Comparison of ENCODE assay signal across 11 cellular contexts in genomic region chr3:30282052-30282708, GRCh38.
DNase-seq lines count a peak whose midpoint lies in the region; ATAC-seq, FAIRE-seq and TF ChIP-seq lines count a peak whose summit lies in the region.
"Had no signal": no experiment of that assay in that cellular context is flagged by ENCODE, and none has a peak within 500 bp of the region (broad histone marks: within the 10 kb centered on the region; RNA-seq: fewer than 3 reads in every experiment).

No MANE protein-coding gene starts in this region.

- no peak for TF ChIP-seq RAD21 in HepG2 (CRISPR knock-in tag; IDR thresholded peaks at IDR 0.05)

- in situ Hi-C loops in HepG2 (cut with HindIII; ENCODE audit: extremely low pct_ligation_motif_present, low pct_unique_long_range_greater_than_20kb) = no loop called here

- ATAC-seq in HepG2 = no peak
- no peak for ATAC-seq in right lobe of liver
- no peak for ATAC-seq in thoracic aorta (ENCODE audit: insufficient number of reproducible peaks, low FRiP score, low read depth)
- ATAC-seq: natural killer cell treated with Interleukin-12 subunit alpha and Interleukin-12 subunit beta and Interleukin-15 and Interleukin-18, amount 100 ng/mL, for 72 hours had no signal

- no peak overlapping the region for H2AFZ ChIP-seq in HepG2 (ENCODE audit: low read length)

- no peak for FAIRE-seq in HepG2 (lab: Jason Lieb, UNC)

- H3K27me3 ChIP-seq in HepG2 (ENCODE audit: control insufficient read depth in 1 of 2, insufficient read depth in 2 of 2, low read length in 2 of 2) = no peaks in the 10 kb centered on the region
- H3K27me3 ChIP-seq in right lobe of liver = no peaks in the 10 kb centered on the region
- H3K27me3 ChIP-seq in adipocyte (replicated peaks; ENCODE audit: control insufficient read depth, insufficient read depth, low read length) = no peaks in the 10 kb centered on the region
- H3K27me3 ChIP-seq in thoracic aorta (replicated peaks; ENCODE audit: insufficient read depth) = no peaks in the 10 kb centered on the region
- H3K27me3 ChIP-seq: BLaER1 treated with 17β-estradiol and CSF1 and Interleukin-3, amounts not matched to agents 10 nM and 100 nM had no signal

- TF ChIP-seq POLR2A in HepG2 (IDR thresholded peaks at IDR 0.05; ENCODE audit: insufficient read depth in 1 of 2, low read depth in 2 of 2, low read length in 2 of 2) (no peak), right lobe of liver (IDR thresholded peaks at IDR 0.05) (no peak)

- POLR2A ChIA-PET in HepG2 (lab: Yijun Ruan, JAX) = no interaction called here

- H3K9ac ChIP-seq in HepG2 (ENCODE audit: insufficient read depth, low read depth, low read length) = no peak overlapping the region
- H3K9ac ChIP-seq in adipocyte (ENCODE audit: low read length) = peak overlapping the region; percentile 67
- H3K9ac ChIP-seq: BLaER1 treated with 17β-estradiol and CSF1 and Interleukin-3, amounts not matched to agents 10 nM and 100 nM had no signal

- CTCF ChIA-PET in HepG2 (lab: Yijun Ruan, JAX; ENCODE audit: low intra/inter-chr PET ratio, low total read pairs) = no interaction called here

- H3K4me2 ChIP-seq in HepG2 (ENCODE audit: low read depth, low read length) = no peak overlapping the region

- TF ChIP-seq EP300 in HepG2 (IDR thresholded peaks at IDR 0.05; ENCODE audit: low read depth in 2 of 2, low read length in 2 of 2) = no peak
- TF ChIP-seq EP300 in HepG2 (CRISPR knock-in tag; IDR thresholded peaks at IDR 0.05; ENCODE audit: borderline replicate concordance) = no peak

- BruUV-seq in HepG2 (replicated peaks; lab: Mats Ljungman, UMichigan) = no TSS peak

- H3K27ac ChIP-seq in HepG2 (ENCODE audit: extremely low read length, insufficient read depth, low read length) = no peak overlapping the region
- no peak overlapping the region for H3K27ac ChIP-seq in right lobe of liver
- no peak overlapping the region for H3K27ac ChIP-seq in thoracic aorta

- intact Hi-C loops in HepG2 (cut with micrococcal nuclease; ENCODE audit: unreplicated experiment) = no loop called here
- intact Hi-C loops in right lobe of liver (cut with DNase I) = no loop called here
- intact Hi-C loops in posterior vena cava (cut with DNase I) = no loop called here

- no peaks in the 10 kb centered on the region for H4K20me1 ChIP-seq in HepG2 (ENCODE audit: insufficient read depth, low read length)
- H4K20me1 ChIP-seq: BLaER1 treated with 17β-estradiol and CSF1 and Interleukin-3, amounts not matched to agents 10 nM and 100 nM had no signal

- TF ChIP-seq CTCF in HepG2 (CRISPR knock-in tag; IDR thresholded peaks at IDR 0.05) = no peak
- TF ChIP-seq CTCF in right lobe of liver (IDR thresholded peaks at IDR 0.05) = no peak
- TF ChIP-seq CTCF in thoracic aorta (IDR thresholded peaks at IDR 0.05) = no peak

- no peaks in the 10 kb centered on the region for H3K36me3 ChIP-seq in HepG2 (replicated peaks in 1 of 2; ENCODE audit: control insufficient read depth in 1 of 2, insufficient read depth in 2 of 2, low read length in 2 of 2)
- no peaks in the 10 kb centered on the region for H3K36me3 ChIP-seq in right lobe of liver
- H3K36me3 ChIP-seq in adipocyte (ENCODE audit: control insufficient read depth, insufficient read depth, low read length, severe bottlenecking) = no peaks in the 10 kb centered on the region
- H3K36me3 ChIP-seq in thoracic aorta = no peaks in the 10 kb centered on the region
- H3K36me3 ChIP-seq: BLaER1 treated with 17β-estradiol and CSF1 and Interleukin-3, amounts not matched to agents 10 nM and 100 nM had no signal

- H3K4me3 ChIP-seq in HepG2 (replicated peaks in 1 of 3; ENCODE audit: insufficient read depth in 1 of 3, low read depth in 2 of 3, low read length in 3 of 3) (no peak overlapping the region), right lobe of liver (no peak overlapping the region), adipocyte (ENCODE audit: low read length) (no peak overlapping the region), thoracic aorta (no peak overlapping the region)
- H3K4me3 ChIP-seq: BLaER1 treated with 17β-estradiol and CSF1 and Interleukin-3, amounts not matched to agents 10 nM and 100 nM had no signal

- WGBS in HepG2 (ENCODE audit: low lambda C conversion rate) = 69% methylated on average over 3 of the region's 3 CpGs
- WGBS in right lobe of liver (ENCODE audit: insufficient coverage, low coverage, low lambda C conversion rate, missing lambda C conversion rate) = 71% methylated on average over 3 of the region's 3 CpGs

- H3K79me2 ChIP-seq in HepG2 (ENCODE audit: insufficient read depth, low read length) = no peaks in the 10 kb centered on the region

- DNase-seq in HepG2 (ENCODE audit: low spot score) (peak; percentile 35), right lobe of liver (no peak), adipocyte (ENCODE audit: low read depth) (peak; percentile 80), hepatic stellate cell (ENCODE audit: low spot score) (peak; percentile 40), thoracic aorta (ENCODE audit: low spot score) (peak; percentile 6), posterior vena cava (ENCODE audit: low spot score) (no peak), AML-193 (lab: John Stamatoyannopoulos, UW) (no peak)
- DNase-seq in activated CD4-positive, alpha-beta T cell treated with anti-CD3 and anti-CD28 coated beads, Interleukin-2, amount 50 U/mL, for 48 hours = no peak
- DNase-seq: activated T-cell treated with anti-CD3 and anti-CD28 coated beads, Interleukin-2, amount 50 U/mL, for 48 hours had no signal

- H3K4me1 ChIP-seq in HepG2 (ENCODE audit: insufficient read depth, low read length) (0 out of 2 replicates have a peak, but pooled peaks cover 6% of the 10 kb centered on the region), right lobe of liver (peaks cover 0 to 14% (median 7%) of the 10 kb centered on the region in 4 donors), adipocyte (ENCODE audit: control insufficient read depth, insufficient read depth, low read length) (peaks cover 40% of the 10 kb centered on the region), thoracic aorta (ENCODE audit: control insufficient read depth in 1 of 2, low read depth in 2 of 2) (peaks cover 16 to 45% of the 10 kb centered on the region in 2 donors)

- H3K9me3 ChIP-seq in HepG2 (ENCODE audit: low read length) (peaks cover 19% of the 10 kb centered on the region), right lobe of liver (no peaks in the 10 kb centered on the region), adipocyte (ENCODE audit: control insufficient read depth, low read length) (peaks cover 5% of the 10 kb centered on the region), thoracic aorta (no peaks in the 10 kb centered on the region)

TF ChIP-seq in HepG2, 621 proteins besides CTCF, POLR2A, EP300 and RAD21:
- TF ChIP-seq CREB3 (CRISPR knock-in tag; IDR thresholded peaks at IDR 0.05) (no peak), ZNF138 (CRISPR knock-in tag; IDR thresholded peaks at IDR 0.05; ENCODE audit: low read depth) (no peak), ZSCAN5A (CRISPR knock-in tag; IDR thresholded peaks at IDR 0.05; ENCODE audit: borderline replicate concordance) (no peak), BORCS8-MEF2B (CRISPR knock-in tag; IDR thresholded peaks at IDR 0.05) (no peak), RNF2 (conservative IDR thresholded peaks at IDR 0.05; ENCODE audit: low read depth) (no peak), SP4 (CRISPR knock-in tag; IDR thresholded peaks at IDR 0.05) (no peak), MBNL3 (CRISPR knock-in tag; conservative IDR thresholded peaks at IDR 0.05) (no peak), ZNF546 (CRISPR knock-in tag; conservative IDR thresholded peaks at IDR 0.05) (no peak)
- TF ChIP-seq, protein P1, sequence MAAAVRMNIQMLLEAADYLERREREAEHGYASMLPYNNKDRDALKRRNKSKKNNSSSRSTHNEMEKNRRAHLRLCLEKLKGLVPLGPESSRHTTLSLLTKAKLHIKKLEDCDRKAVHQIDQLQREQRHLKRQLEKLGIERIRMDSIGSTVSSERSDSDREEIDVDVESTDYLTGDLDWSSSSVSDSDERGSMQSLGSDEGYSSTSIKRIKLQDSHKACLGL (CRISPR knock-in tag; IDR thresholded peaks at IDR 0.05) = no peak
TF ChIP-seq in HepG2: peak in this region for 0.

Comparison
In these comparisons a context has a peak if more than half of its experiments do, and no peak if none do; other contexts are left out.
1. DNase-seq: peak in HepG2 (single experiment), adipocyte (single experiment), hepatic stellate cell (single experiment) and thoracic aorta (single experiment); none in right lobe of liver (0 of 3), posterior vena cava (single experiment), activated CD4-positive, alpha-beta T cell treated with anti-CD3 and anti-CD28 coated beads, Interleukin-2, amount 50 U/mL, for 48 hours (0 of 2) and AML-193 (0 of 2).